ENCODE assay signal across 20 cellular contexts in the genomic region with DNA sequence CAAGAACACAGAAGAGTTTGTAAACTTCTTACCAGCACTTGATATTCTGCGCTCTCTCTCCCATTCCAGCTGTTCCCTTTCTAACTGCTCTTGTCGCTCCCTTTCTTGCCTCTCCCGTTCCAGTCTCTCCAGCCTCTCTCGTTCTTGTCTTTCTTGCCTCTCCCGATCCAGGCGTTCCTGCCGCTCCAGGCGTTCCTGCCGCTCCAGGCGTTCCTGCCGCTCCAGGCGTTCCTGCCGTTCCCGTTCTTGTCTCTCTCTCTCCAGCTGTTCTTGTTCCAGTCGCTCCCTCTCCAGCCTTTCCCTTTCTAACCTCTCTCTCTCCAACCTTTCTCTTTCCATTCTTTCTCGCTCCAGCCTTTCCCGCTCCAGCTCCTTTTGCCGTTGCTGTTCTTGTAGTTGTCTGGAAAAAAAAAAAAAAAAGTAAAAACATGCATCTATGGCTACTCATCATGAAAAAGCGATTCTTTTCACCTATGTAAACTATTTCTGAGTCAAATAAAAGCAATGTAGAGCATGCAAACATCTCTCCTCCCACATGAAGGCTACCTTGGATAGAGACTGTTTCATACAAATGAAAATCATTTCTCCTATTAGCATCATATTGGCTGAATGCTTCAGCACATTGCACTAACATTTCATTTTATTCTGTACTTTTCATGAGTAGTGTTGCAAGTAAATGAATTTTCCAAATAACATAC.
DNase-seq lines count a peak whose midpoint lies in the region; ATAC-seq, FAIRE-seq and TF ChIP-seq lines count a peak whose summit lies in the region.
"Had no signal": no experiment of that assay in that cellular context is flagged by ENCODE, and none has a peak within 500 bp of the region (broad histone marks: within the 10 kb centered on the region; RNA-seq: fewer than 3 reads in every experiment).

No MANE protein-coding gene starts in this region.

- TF ChIP-seq POLR2A in heart left ventricle (IDR thresholded peaks at IDR 0.05) (no peak), lower leg skin (IDR thresholded peaks at IDR 0.05) (no peak)

- peaks cover 56% of the 10 kb centered on the region for H4K20me1 ChIP-seq in neural progenitor cell (ENCODE audit: low read depth)

- no peak overlapping the region for H3K27ac Mint-ChIP-seq in neural progenitor cell
- H3K27ac Mint-ChIP-seq: natural killer cell treated with Interleukin-12 subunit alpha and Interleukin-12 subunit beta and Interleukin-15 and Interleukin-18, amount 100 ng/mL, for 72 hours; stimulated activated naive CD8-positive, alpha-beta T cell treated with anti-CD3 and anti-CD28 coated beads, Interleukin-15, Interleukin-2, amounts not matched to agents 100 ng/mL and 50 ng/mL, for 24 hours had no signal

- H3K36me3 ChIP-seq in heart left ventricle, result peaks cover 0 to 29% (median 5%) of the 10 kb centered on the region in 9 donors
- peaks cover 15% of the 10 kb centered on the region for H3K36me3 ChIP-seq in neural progenitor cell
- peaks cover 44% of the 10 kb centered on the region for H3K36me3 ChIP-seq in SJCRH30

- 88 to 90% (median 89%) methylated on average over 19 of the region's 19 CpGs for WGBS in heart left ventricle, 4 donors
- WGBS in lower leg skin, 2 donors, result 88 to 92% methylated on average over 19 of the region's 19 CpGs

- no peaks in the 10 kb centered on the region for H3K27me3 Mint-ChIP-seq in neural progenitor cell (ENCODE audit: insufficient read depth, low read depth)
- H3K27me3 Mint-ChIP-seq: brain; stimulated activated naive CD8-positive, alpha-beta T cell treated with anti-CD3 and anti-CD28 coated beads, Interleukin-15, Interleukin-2, amounts not matched to agents 100 ng/mL and 50 ng/mL, for 24 hours had no signal

- no peak overlapping the region for H3K9ac ChIP-seq in neural progenitor cell

- H3K79me2 ChIP-seq in neural progenitor cell (ENCODE audit: low read depth), result peaks cover 88% of the 10 kb centered on the region

- peak overlapping the region; percentile 56 for H3K4me3 ChIP-seq in WI38 (ENCODE audit: low read depth, low read length)
- H3K4me3 ChIP-seq in heart left ventricle, result no peak overlapping the region
- no peak overlapping the region for H3K4me3 ChIP-seq in neural progenitor cell
- no peak overlapping the region for H3K4me3 ChIP-seq in SJCRH30
- no peak overlapping the region for H3K4me3 ChIP-seq in lower leg skin (ENCODE audit: low read depth, poor library complexity, severe bottlenecking)

- H3K4me2 ChIP-seq in neural progenitor cell, result peak overlapping the region; percentile 21

- FAIRE-seq in D721Med (lab: Jason Lieb, UNC), result peak; percentile 82

- no peaks in the 10 kb centered on the region for H3K9me3 Mint-ChIP-seq in neural progenitor cell
- H3K9me3 Mint-ChIP-seq: natural killer cell treated with Interleukin-12 subunit alpha and Interleukin-12 subunit beta and Interleukin-15 and Interleukin-18, amount 100 ng/mL, for 72 hours; stimulated activated naive CD8-positive, alpha-beta T cell treated with anti-CD3 and anti-CD28 coated beads, Interleukin-15, Interleukin-2, amounts not matched to agents 100 ng/mL and 50 ng/mL, for 24 hours had no signal

- TF ChIP-seq CTCF in D721Med (IDR thresholded peaks at IDR 0.05; ENCODE audit: insufficient read depth, missing control alignments) (no peak), WI38 (IDR thresholded peaks at IDR 0.05; ENCODE audit: low read depth, low read length) (no peak), heart left ventricle (IDR thresholded peaks at IDR 0.05) (no peak), neural progenitor cell (IDR thresholded peaks at IDR 0.05) (no peak), lower leg skin (IDR thresholded peaks at IDR 0.05) (no peak)

- peaks cover 65% of the 10 kb centered on the region for H3F3A ChIP-seq in neural progenitor cell (ENCODE audit: low read depth)

- intact Hi-C loops in heart left ventricle (cut with DNase I), result no loop called here
- intact Hi-C loops in lower leg skin (cut with DNase I; ENCODE audit: low total_unique reads), result no loop called here

- H3K27ac ChIP-seq in heart left ventricle (peak overlapping the region in 1 of 12 donors; percentile 33), neural progenitor cell (peak overlapping the region; percentile 39), SJCRH30 (no peak overlapping the region)
- H3K27ac ChIP-seq: VCaP had no signal

- no peak for DNase-seq in D721Med (ENCODE audit: insufficient read length, low spot score)
- DNase-seq in heart left ventricle, result peak in 3 of 5 donors; percentile 30 to 67 (median 47)
- peak; percentile 43 for DNase-seq in neural progenitor cell (ENCODE audit: low spot score)
- DNase-seq in SJCRH30, result no peak
- DNase-seq in lower leg skin (ENCODE audit: low spot score in 2 of 2), result no peak
- DNase-seq: activated naive CD4-positive, alpha-beta T cell; DMS153; effector CD4-positive, alpha-beta T cell; foreskin keratinocyte; left colon; NCI-H1694; NCI-H524 had no signal

- no peak overlapping the region for H2AFZ ChIP-seq in neural progenitor cell (replicated peaks)

- H3K36me3 Mint-ChIP-seq in neural progenitor cell, result peaks cover 32% of the 10 kb centered on the region
- H3K36me3 Mint-ChIP-seq: natural killer cell treated with Interleukin-12 subunit alpha and Interleukin-12 subunit beta and Interleukin-15 and Interleukin-18, amount 100 ng/mL, for 72 hours had no signal

- H3K4me1 ChIP-seq in heart left ventricle (peaks cover 0 to 13% (median 3%) of the 10 kb centered on the region in 12 donors), neural progenitor cell (peaks cover 26% of the 10 kb centered on the region), SJCRH30 (no peaks in the 10 kb centered on the region)
- H3K4me1 ChIP-seq: foreskin keratinocyte had no signal

- H3K9me3 ChIP-seq in heart left ventricle (no peaks in the 10 kb centered on the region), neural progenitor cell (ENCODE audit: low read depth) (no peaks in the 10 kb centered on the region), SJCRH30 (replicated peaks) (no peaks in the 10 kb centered on the region)

- ATAC-seq in heart left ventricle (peak in 3 of 4 donors; percentile 31 to 65 (median 32)), HG02763 (IDR thresholded peaks at IDR 0.05; ENCODE audit: unreplicated experiment) (no peak), HG02571 (IDR thresholded peaks at IDR 0.05; ENCODE audit: unreplicated experiment) (no peak)
- ATAC-seq: foreskin keratinocyte; HCT116; left colon; natural killer cell treated with Interleukin-12 subunit alpha and Interleukin-12 subunit beta and Interleukin-15 and Interleukin-18, amount 100 ng/mL, for 72 hours had no signal

- H3K4me3 Mint-ChIP-seq in neural progenitor cell, result no peak overlapping the region
- H3K4me3 Mint-ChIP-seq: natural killer cell treated with Interleukin-12 subunit alpha and Interleukin-12 subunit beta and Interleukin-15 and Interleukin-18, amount 100 ng/mL, for 72 hours; stimulated activated naive CD8-positive, alpha-beta T cell treated with anti-CD3 and anti-CD28 coated beads, Interleukin-15, Interleukin-2, amounts not matched to agents 100 ng/mL and 50 ng/mL, for 24 hours had no signal

- no peaks in the 10 kb centered on the region for H3K27me3 ChIP-seq in heart left ventricle
- no peaks in the 10 kb centered on the region for H3K27me3 ChIP-seq in neural progenitor cell
- no peaks in the 10 kb centered on the region for H3K27me3 ChIP-seq in SJCRH30
- H3K27me3 ChIP-seq: foreskin keratinocyte had no signal

- H3K4me1 Mint-ChIP-seq in neural progenitor cell, result peaks cover 21% of the 10 kb centered on the region

Comparison
In these comparisons a context has a peak if more than half of its experiments do, and no peak if none do; other contexts are left out.
1. DNase-seq: peak in heart left ventricle (3 of 5) and neural progenitor cell (single experiment); none in D721Med (single experiment), SJCRH30 (0 of 2) and lower leg skin (0 of 2).
2. ATAC-seq: peak in heart left ventricle (3 of 4); none in HG02763 (single experiment) and HG02571 (single experiment).